9 cellular contexts compared by ENCODE assay signal in genomic region chr20:44586289-44586911, GRCh38.
DNase-seq lines count a peak whose midpoint lies in the region; ATAC-seq and TF ChIP-seq lines count a peak whose summit lies in the region.
"Had no signal": no experiment of that assay in that cellular context is flagged by ENCODE, and none has a peak within 500 bp of the region (broad histone marks: within the 10 kb centered on the region; RNA-seq: fewer than 3 reads in every experiment).

No MANE protein-coding gene starts in this region.

- peak; percentile 91 for DNase-seq in GF-D8 (lab: John Stamatoyannopoulos, UW)
- DNase-seq in coronary artery (ENCODE audit: low spot score) = no peak
- no peak for DNase-seq in NCI-H69 (lab: John Stamatoyannopoulos, UW)
- no peak for DNase-seq in DMS 273 treated with DMSO at 0.1 percent for 48 hours (lab: John Stamatoyannopoulos, UW)
- DNase-seq in SW 1271 (lab: John Stamatoyannopoulos, UW) = no peak
- DNase-seq in stimulated activated CD4-positive, alpha-beta T cell treated with anti-CD3 and anti-CD28 coated beads, Interleukin-2, amount 100 ng/mL, for 48 hours = no peak

- H3K27ac ChIP-seq in coronary artery = peak overlapping the region; percentile 82 to 86
- H3K27ac ChIP-seq: epithelial cell of prostate had no signal

- ATAC-seq in GM19372 (IDR thresholded peaks at IDR 0.05; ENCODE audit: low read depth, unreplicated experiment) (peak; percentile 63), HG03196 (IDR thresholded peaks at IDR 0.05; ENCODE audit: unreplicated experiment) (peak; percentile 61)

- peak overlapping the region; percentile 65 for H3K4me3 ChIP-seq in coronary artery

- no peak for TF ChIP-seq CTCF in coronary artery (IDR thresholded peaks at IDR 0.05)
